In genomic region chr1:153749408-153750005, GRCh38 we compare ENCODE assay signal across 1 cellular context.
TF ChIP-seq lines count a peak whose summit lies in the region.

No MANE protein-coding gene starts in this region.

TF ChIP-seq in GM23338, 12 proteins besides CTCF, POLR2A, EP300 and RAD21 (continued from another document):
- TF ChIP-seq, protein P1, sequence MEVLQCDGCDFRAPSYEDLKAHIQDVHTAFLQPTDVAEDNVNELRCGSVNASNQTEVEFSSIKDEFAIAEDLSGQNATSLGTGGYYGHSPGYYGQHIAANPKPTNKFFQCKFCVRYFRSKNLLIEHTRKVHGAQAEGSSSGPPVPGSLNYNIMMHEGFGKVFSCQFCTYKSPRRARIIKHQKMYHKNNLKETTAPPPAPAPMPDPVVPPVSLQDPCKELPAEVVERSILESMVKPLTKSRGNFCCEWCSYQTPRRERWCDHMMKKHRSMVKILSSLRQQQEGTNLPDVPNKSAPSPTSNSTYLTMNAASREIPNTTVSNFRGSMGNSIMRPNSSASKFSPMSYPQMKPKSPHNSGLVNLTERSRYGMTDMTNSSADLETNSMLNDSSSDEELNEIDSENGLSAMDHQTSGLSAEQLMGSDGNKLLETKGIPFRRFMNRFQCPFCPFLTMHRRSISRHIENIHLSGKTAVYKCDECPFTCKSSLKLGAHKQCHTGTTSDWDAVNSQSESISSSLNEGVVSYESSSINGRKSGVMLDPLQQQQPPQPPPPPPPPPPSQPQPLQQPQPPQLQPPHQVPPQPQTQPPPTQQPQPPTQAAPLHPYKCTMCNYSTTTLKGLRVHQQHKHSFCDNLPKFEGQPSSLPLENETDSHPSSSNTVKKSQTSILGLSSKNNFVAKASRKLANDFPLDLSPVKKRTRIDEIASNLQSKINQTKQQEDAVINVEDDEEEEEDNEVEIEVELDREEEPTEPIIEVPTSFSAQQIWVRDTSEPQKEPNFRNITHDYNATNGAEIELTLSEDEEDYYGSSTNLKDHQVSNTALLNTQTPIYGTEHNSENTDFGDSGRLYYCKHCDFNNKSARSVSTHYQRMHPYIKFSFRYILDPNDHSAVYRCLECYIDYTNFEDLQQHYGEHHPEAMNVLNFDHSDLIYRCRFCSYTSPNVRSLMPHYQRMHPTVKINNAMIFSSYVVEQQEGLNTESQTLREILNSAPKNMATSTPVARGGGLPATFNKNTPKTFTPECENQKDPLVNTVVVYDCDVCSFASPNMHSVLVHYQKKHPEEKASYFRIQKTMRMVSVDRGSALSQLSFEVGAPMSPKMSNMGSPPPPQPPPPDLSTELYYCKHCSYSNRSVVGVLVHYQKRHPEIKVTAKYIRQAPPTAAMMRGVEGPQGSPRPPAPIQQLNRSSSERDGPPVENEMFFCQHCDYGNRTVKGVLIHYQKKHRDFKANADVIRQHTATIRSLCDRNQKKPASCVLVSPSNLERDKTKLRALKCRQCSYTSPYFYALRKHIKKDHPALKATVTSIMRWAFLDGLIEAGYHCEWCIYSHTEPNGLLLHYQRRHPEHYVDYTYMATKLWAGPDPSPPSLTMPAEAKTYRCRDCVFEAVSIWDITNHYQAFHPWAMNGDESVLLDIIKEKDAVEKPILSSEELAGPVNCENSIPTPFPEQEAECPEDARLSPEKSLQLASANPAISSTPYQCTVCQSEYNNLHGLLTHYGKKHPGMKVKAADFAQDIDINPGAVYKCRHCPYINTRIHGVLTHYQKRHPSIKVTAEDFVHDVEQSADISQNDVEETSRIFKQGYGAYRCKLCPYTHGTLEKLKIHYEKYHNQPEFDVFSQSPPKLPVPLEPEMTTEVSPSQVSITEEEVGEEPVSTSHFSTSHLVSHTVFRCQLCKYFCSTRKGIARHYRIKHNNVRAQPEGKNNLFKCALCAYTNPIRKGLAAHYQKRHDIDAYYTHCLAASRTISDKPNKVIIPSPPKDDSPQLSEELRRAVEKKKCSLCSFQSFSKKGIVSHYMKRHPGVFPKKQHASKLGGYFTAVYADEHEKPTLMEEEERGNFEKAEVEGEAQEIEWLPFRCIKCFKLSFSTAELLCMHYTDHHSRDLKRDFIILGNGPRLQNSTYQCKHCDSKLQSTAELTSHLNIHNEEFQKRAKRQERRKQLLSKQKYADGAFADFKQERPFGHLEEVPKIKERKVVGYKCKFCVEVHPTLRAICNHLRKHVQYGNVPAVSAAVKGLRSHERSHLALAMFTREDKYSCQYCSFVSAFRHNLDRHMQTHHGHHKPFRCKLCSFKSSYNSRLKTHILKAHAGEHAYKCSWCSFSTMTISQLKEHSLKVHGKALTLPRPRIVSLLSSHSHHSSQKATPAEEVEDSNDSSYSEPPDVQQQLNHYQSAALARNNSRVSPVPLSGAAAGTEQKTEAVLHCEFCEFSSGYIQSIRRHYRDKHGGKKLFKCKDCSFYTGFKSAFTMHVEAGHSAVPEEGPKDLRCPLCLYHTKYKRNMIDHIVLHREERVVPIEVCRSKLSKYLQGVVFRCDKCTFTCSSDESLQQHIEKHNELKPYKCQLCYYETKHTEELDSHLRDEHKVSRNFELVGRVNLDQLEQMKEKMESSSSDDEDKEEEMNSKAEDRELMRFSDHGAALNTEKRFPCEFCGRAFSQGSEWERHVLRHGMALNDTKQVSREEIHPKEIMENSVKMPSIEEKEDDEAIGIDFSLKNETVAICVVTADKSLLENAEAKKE (CRISPR knock-in tag; IDR thresholded peaks at IDR 0.05), result no peak
- no peak for TF ChIP-seq CREB1 (CRISPR knock-in tag; IDR thresholded peaks at IDR 0.05; ENCODE audit: low read depth)
- no peak for TF ChIP-seq EZH2phosphoT487 (IDR thresholded peaks at IDR 0.05; ENCODE audit: unreplicated experiment)
- TF ChIP-seq STAT1 (IDR thresholded peaks at IDR 0.05; ENCODE audit: unreplicated experiment), result no peak
- TF ChIP-seq POLR2AphosphoS5 (IDR thresholded peaks at IDR 0.05; ENCODE audit: low read depth), result no peak
- TF ChIP-seq JUNB (IDR thresholded peaks at IDR 0.05; ENCODE audit: unreplicated experiment), result no peak
- no peak for TF ChIP-seq ZNF331 (CRISPR knock-in tag; IDR thresholded peaks at IDR 0.05; ENCODE audit: low read depth)
- TF ChIP-seq, protein P2, sequence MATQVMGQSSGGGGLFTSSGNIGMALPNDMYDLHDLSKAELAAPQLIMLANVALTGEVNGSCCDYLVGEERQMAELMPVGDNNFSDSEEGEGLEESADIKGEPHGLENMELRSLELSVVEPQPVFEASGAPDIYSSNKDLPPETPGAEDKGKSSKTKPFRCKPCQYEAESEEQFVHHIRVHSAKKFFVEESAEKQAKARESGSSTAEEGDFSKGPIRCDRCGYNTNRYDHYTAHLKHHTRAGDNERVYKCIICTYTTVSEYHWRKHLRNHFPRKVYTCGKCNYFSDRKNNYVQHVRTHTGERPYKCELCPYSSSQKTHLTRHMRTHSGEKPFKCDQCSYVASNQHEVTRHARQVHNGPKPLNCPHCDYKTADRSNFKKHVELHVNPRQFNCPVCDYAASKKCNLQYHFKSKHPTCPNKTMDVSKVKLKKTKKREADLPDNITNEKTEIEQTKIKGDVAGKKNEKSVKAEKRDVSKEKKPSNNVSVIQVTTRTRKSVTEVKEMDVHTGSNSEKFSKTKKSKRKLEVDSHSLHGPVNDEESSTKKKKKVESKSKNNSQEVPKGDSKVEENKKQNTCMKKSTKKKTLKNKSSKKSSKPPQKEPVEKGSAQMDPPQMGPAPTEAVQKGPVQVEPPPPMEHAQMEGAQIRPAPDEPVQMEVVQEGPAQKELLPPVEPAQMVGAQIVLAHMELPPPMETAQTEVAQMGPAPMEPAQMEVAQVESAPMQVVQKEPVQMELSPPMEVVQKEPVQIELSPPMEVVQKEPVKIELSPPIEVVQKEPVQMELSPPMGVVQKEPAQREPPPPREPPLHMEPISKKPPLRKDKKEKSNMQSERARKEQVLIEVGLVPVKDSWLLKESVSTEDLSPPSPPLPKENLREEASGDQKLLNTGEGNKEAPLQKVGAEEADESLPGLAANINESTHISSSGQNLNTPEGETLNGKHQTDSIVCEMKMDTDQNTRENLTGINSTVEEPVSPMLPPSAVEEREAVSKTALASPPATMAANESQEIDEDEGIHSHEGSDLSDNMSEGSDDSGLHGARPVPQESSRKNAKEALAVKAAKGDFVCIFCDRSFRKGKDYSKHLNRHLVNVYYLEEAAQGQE (IDR thresholded peaks at IDR 0.05; ENCODE audit: unreplicated experiment), result no peak
- no peak for TF ChIP-seq NANOG (IDR thresholded peaks at IDR 0.05; ENCODE audit: borderline replicate concordance)
